Comparison of ENCODE assay signal across 17 cellular contexts in genomic region chr6:168053957-168054471, GRCh38. TPM values are rescaled to one million over a fixed set of nuclear protein-coding genes. Genes with fewer than 3 reads are reported as not detected.
DNase-seq lines count a peak whose midpoint lies in the region; ATAC-seq lines count a peak whose summit lies in the region.
"Had no signal": no experiment of that assay in that cellular context is flagged by ENCODE, and none has a peak within 500 bp of the region (broad histone marks: within the 10 kb centered on the region; RNA-seq: fewer than 3 reads in every experiment).

No MANE protein-coding gene starts in this region.

- no peak overlapping the region for H4K91ac ChIP-seq in neuronal stem cell (ENCODE audit: low read depth, low read length, poor library complexity)

- H2BK120ac ChIP-seq in neuronal stem cell (ENCODE audit: low read depth, low read length), result no peak overlapping the region

- no peak overlapping the region for H3K14ac ChIP-seq in neuronal stem cell (ENCODE audit: low read length)

- H3K9me3 ChIP-seq in BLaER1 (no peaks in the 10 kb centered on the region), neuronal stem cell (replicated peaks in 1 of 2; ENCODE audit: control insufficient read depth in 2 of 2, insufficient read depth in 1 of 2, low read depth in 1 of 2, low read length in 2 of 2) (no peaks in the 10 kb centered on the region)
- no peaks in the 10 kb centered on the region for H3K9me3 ChIP-seq in BLaER1 treated with 17β-estradiol and CSF1 and Interleukin-3, amounts not matched to agents 10 nM and 100 nM (replicated peaks in 1 of 11)
- H3K9me3 ChIP-seq: A549, BE2C had no signal

- no peak overlapping the region for H2BK12ac ChIP-seq in neuronal stem cell (ENCODE audit: low read length)

- H4K20me1 ChIP-seq in BLaER1, result no peaks in the 10 kb centered on the region
- H4K20me1 ChIP-seq in BLaER1 treated with 17β-estradiol and CSF1 and Interleukin-3, amounts not matched to agents 10 nM and 100 nM, result no peaks in the 10 kb centered on the region

- H2BK5ac ChIP-seq in neuronal stem cell (ENCODE audit: low read length), result no peak overlapping the region

- H3K23ac ChIP-seq in neuronal stem cell (ENCODE audit: low read depth, low read length, poor library complexity), result no peak overlapping the region

- no peak overlapping the region for H3K4ac ChIP-seq in neuronal stem cell (ENCODE audit: low read length)

- H3K9ac ChIP-seq in BLaER1 (no peak overlapping the region), neuronal stem cell (ENCODE audit: low read depth, low read length, poor library complexity) (peak overlapping the region; percentile 9)
- 0 out of 22 replicates have a peak overlapping the region, but pooled peaks of 1 of the 11 experiments have one; percentile 24 for H3K9ac ChIP-seq in BLaER1 treated with 17β-estradiol and CSF1 and Interleukin-3, amounts not matched to agents 10 nM and 100 nM

- intact Hi-C loops in left ventricle myocardium superior (cut with micrococcal nuclease), result no loop called here

- WGBS in neuronal stem cell (ENCODE audit: extremely low coverage in 2 of 2, insufficient read length in 2 of 2, insufficient replicate concordance in 1 of 2), 2 donors, result no CpG with 5 or more reads among the region's 14 CpGs

- H3K4me1 ChIP-seq in BLaER1, result peaks cover 63% of the 10 kb centered on the region
- peaks cover 21 to 65% (median 51%) of the 10 kb centered on the region in 10 experiments for H3K4me1 ChIP-seq in BLaER1 treated with 17β-estradiol and CSF1 and Interleukin-3, amounts not matched to agents 10 nM and 100 nM
- H3K4me1 ChIP-seq in neuronal stem cell (ENCODE audit: control insufficient read depth in 2 of 2, insufficient read depth in 1 of 2, low read depth in 1 of 2, low read length in 2 of 2), result peaks cover 0 to 8% of the 10 kb centered on the region in 2 donors
- H3K4me1 ChIP-seq: A549, BE2C had no signal

- H3K36me3 ChIP-seq in BLaER1 (no peaks in the 10 kb centered on the region), neuronal stem cell (replicated peaks in 1 of 2; ENCODE audit: control insufficient read depth in 2 of 2, insufficient read depth in 2 of 2, low read length in 2 of 2) (no peaks in the 10 kb centered on the region)
- H3K36me3 ChIP-seq in BLaER1 treated with 17β-estradiol and CSF1 and Interleukin-3, amounts not matched to agents 10 nM and 100 nM, result no peaks in the 10 kb centered on the region
- H3K36me3 ChIP-seq: BE2C had no signal

- DNase-seq in left ventricle myocardium superior (peak; percentile 30), neuronal stem cell (ENCODE audit: low spot score) (no peak), NCI-H1694 treated with DMSO at 0.1 percent for 48 hours (lab: John Stamatoyannopoulos, UW) (no peak)
- no peak for DNase-seq in activated effector memory CD4-positive, alpha-beta T cell treated with anti-CD3 and anti-CD28 coated beads, Interleukin-2, amount 50 U/mL, for 16 hours
- DNase-seq: BE2C; CD4-positive, CD25-positive, alpha-beta regulatory T cell; DMS53; GF-D8; GOT3; HCEC 1CT had no signal

- H3K27ac ChIP-seq in BLaER1 (no peak overlapping the region), neuronal stem cell (replicated peaks; ENCODE audit: low read length) (no peak overlapping the region)
- no peak overlapping the region for H3K27ac ChIP-seq in BLaER1 treated with 17β-estradiol and CSF1 and Interleukin-3, amounts not matched to agents 10 nM and 100 nM
- H3K27ac ChIP-seq: A549, HL-60 had no signal

- no peaks in the 10 kb centered on the region for H3K79me1 ChIP-seq in neuronal stem cell (ENCODE audit: low read depth, low read length)

- H3K4me2 ChIP-seq in BLaER1 (peak overlapping the region; percentile 82), neuronal stem cell (ENCODE audit: insufficient read depth, low read length, poor library complexity, severe bottlenecking) (no peak overlapping the region)
- peak overlapping the region in 8 of 11 experiments; percentile 66 to 88 (median 77); a peak in 10 of 22 replicates for H3K4me2 ChIP-seq in BLaER1 treated with 17β-estradiol and CSF1 and Interleukin-3, amounts not matched to agents 10 nM and 100 nM
- H3K4me2 ChIP-seq: A549 had no signal

- H3K4me3 ChIP-seq in BLaER1 (no peak overlapping the region), neuronal stem cell (ENCODE audit: low read length in 2 of 2) (no peak overlapping the region)
- no peak overlapping the region for H3K4me3 ChIP-seq in BLaER1 treated with 17β-estradiol and CSF1 and Interleukin-3, amounts not matched to agents 10 nM and 100 nM
- H3K4me3 ChIP-seq: A549, K562 had no signal

- H2BK15ac ChIP-seq in neuronal stem cell (ENCODE audit: low read length), result peak overlapping the region; percentile 78

- peak overlapping the region; percentile 82 for H3K18ac ChIP-seq in neuronal stem cell (ENCODE audit: low read length)

- H2AK5ac ChIP-seq in neuronal stem cell (ENCODE audit: low read depth, low read length), result peak overlapping the region; percentile 58

- no peak overlapping the region for H2AFZ ChIP-seq in neuronal stem cell (ENCODE audit: low read length)

- no peak for ATAC-seq in left ventricle myocardium superior
- no peak for ATAC-seq in GM19328 (IDR thresholded peaks at IDR 0.05; ENCODE audit: unreplicated experiment)
- ATAC-seq: A549, K562 had no signal

- no peak overlapping the region for H4K8ac ChIP-seq in neuronal stem cell (ENCODE audit: low read depth, low read length)

- H3K27me3 ChIP-seq in BLaER1 (no peaks in the 10 kb centered on the region), neuronal stem cell (ENCODE audit: control insufficient read depth in 3 of 3, insufficient read depth in 3 of 3, low read depth in 1 of 3, low read length in 3 of 3) (no peaks in the 10 kb centered on the region)
- peaks cover 0 to 15% (median 0%) of the 10 kb centered on the region in 11 experiments; a peak in 5 of 22 replicates for H3K27me3 ChIP-seq in BLaER1 treated with 17β-estradiol and CSF1 and Interleukin-3, amounts not matched to agents 10 nM and 100 nM
- H3K27me3 ChIP-seq: BE2C had no signal

RNA-seq across cellular contexts. Expression of gene FRMD1, which starts 25.0 kb away (rescaled TPM):
- total RNA-seq in left ventricle myocardium superior, result 0.45 TPM
- polyA plus RNA-seq in neuronal stem cell (2013, experiment 1 of 2), result 0.20 TPM
- 0.18 TPM for polyA plus RNA-seq in neuronal stem cell (2013, experiment 2 of 2)
- total RNA-seq: CD4-positive, CD25-positive, alpha-beta regulatory T cell had no signal
- polyA plus RNA-seq: A549; AG04450; CD4-positive, CD25-positive, alpha-beta regulatory T cell had no signal

RNA-seq across cellular contexts. Expression of gene KIF25, which starts 56.5 kb away (rescaled TPM):
- not detected for total RNA-seq in left ventricle myocardium superior
- 5.8 TPM for polyA plus RNA-seq in neuronal stem cell (2013, experiment 1 of 2)
- 5.1 TPM for polyA plus RNA-seq in neuronal stem cell (2013, experiment 2 of 2)
- total RNA-seq: CD4-positive, CD25-positive, alpha-beta regulatory T cell had no signal
- polyA plus RNA-seq: AG04450; CD4-positive, CD25-positive, alpha-beta regulatory T cell had no signal
